Comparison of ENCODE assay signal across 1 cellular context in genomic region chr11:44595964-44596381, GRCh38.
TF ChIP-seq lines count a peak whose summit lies in the region.

No MANE protein-coding gene starts in this region.

TF ChIP-seq in SK-N-SH treated with all-trans-retinoic acid at 6 μM for 48 hours, 23 proteins besides CTCF, POLR2A, EP300 and RAD21 (continued from another document):
- TF ChIP-seq TSHZ2 (CRISPR knock-in tag; IDR thresholded peaks at IDR 0.05) (no peak), OSR1 (CRISPR knock-in tag; IDR thresholded peaks at IDR 0.05) (no peak), BACH2 (CRISPR knock-in tag; IDR thresholded peaks at IDR 0.05; ENCODE audit: borderline replicate concordance) (no peak), ESRRG (CRISPR knock-in tag; IDR thresholded peaks at IDR 0.05) (no peak), GLIS3 (CRISPR knock-in tag; IDR thresholded peaks at IDR 0.05) (no peak)
TF ChIP-seq in SK-N-SH treated with all-trans-retinoic acid at 6 μM for 48 hours: peak in this region for 0.
